In genomic region chr4:182808673-182809416, GRCh38 we compare ENCODE assay signal across 1 cellular context.
A peak's percentile ranks its signal among the peaks of the same experiment; 100 is the strongest.
TF ChIP-seq lines count a peak whose summit lies in the region.

No MANE protein-coding gene starts in this region.

TF ChIP-seq in GM12878, 131 proteins besides CTCF, POLR2A, EP300 and RAD21 (continued from another document):
- TF ChIP-seq BCL3 (IDR thresholded peaks at IDR 0.05; ENCODE audit: borderline replicate concordance, insufficient read depth, low read depth, low read length, poor library complexity, severe bottlenecking) = peak; percentile 28
- TF ChIP-seq EGR1 (IDR thresholded peaks at IDR 0.05; ENCODE audit: borderline replicate concordance in 1 of 2, low read depth in 2 of 2, low read length in 2 of 2) = 0 out of 3 replicates have a peak, but pooled peaks of 1 of the 2 experiments have one; percentile 9
- TF ChIP-seq ETV6 (conservative IDR thresholded peaks at IDR 0.05 in 1 of 2, IDR thresholded peaks at IDR 0.05 in 1 of 2; ENCODE audit: borderline replicate concordance in 1 of 2, low read depth in 1 of 2) = peak in 1 of 2 experiments; percentile 68; a peak in 2 of 4 replicates
- peak; percentile 52 to 53; a peak in 3 of 4 replicates for TF ChIP-seq IKZF2 (IDR thresholded peaks at IDR 0.05)
- TF ChIP-seq NFIC (IDR thresholded peaks at IDR 0.05; ENCODE audit: low read depth, low read length) = peak; percentile 50
- TF ChIP-seq MTA2 (IDR thresholded peaks at IDR 0.05; ENCODE audit: low read depth) = no peak
- 0 out of 2 replicates have a peak, but pooled peaks have one; percentile 60 for TF ChIP-seq EED (IDR thresholded peaks at IDR 0.05; ENCODE audit: low read depth)
- TF ChIP-seq NBN (IDR thresholded peaks at IDR 0.05) = 0 out of 2 replicates have a peak, but pooled peaks have one; percentile 19
- TF ChIP-seq BCL11A (IDR thresholded peaks at IDR 0.05; ENCODE audit: low read depth, low read length) = 0 out of 2 replicates have a peak, but pooled peaks have one; percentile 8
- TF ChIP-seq RELB (IDR thresholded peaks at IDR 0.05; ENCODE audit: low read depth) = peak; percentile 29; the same call in 1 of the 2 replicates
- TF ChIP-seq SMAD1 (IDR thresholded peaks at IDR 0.05; ENCODE audit: low read depth, partially characterized antibody) = no peak
- 0 out of 2 replicates have a peak, but pooled peaks have one; percentile 46 for TF ChIP-seq CBX5 (IDR thresholded peaks at IDR 0.05; ENCODE audit: low read depth)
- peak; percentile 62 for TF ChIP-seq CREM (IDR thresholded peaks at IDR 0.05; ENCODE audit: low read depth)
